Comparison of ENCODE assay signal across 29 cellular contexts in genomic region chrX:118418811-118419251, GRCh38.
A peak's percentile ranks its signal among the peaks of the same experiment; 100 is the strongest.
DNase-seq lines count a peak whose midpoint lies in the region; ATAC-seq lines count a peak whose summit lies in the region.
"Had no signal": no experiment of that assay in that cellular context is flagged by ENCODE, and none has a peak within 500 bp of the region (broad histone marks: within the 10 kb centered on the region; RNA-seq: fewer than 3 reads in every experiment).

No MANE protein-coding gene starts in this region.

- no peak overlapping the region for H3K9ac ChIP-seq in iPS-15b (ENCODE audit: low read depth, low read length)
- H3K9ac ChIP-seq in trophoblast cell (ENCODE audit: low read length): no peak overlapping the region
- H3K9ac ChIP-seq: BLaER1 treated with 17β-estradiol and CSF1 and Interleukin-3, amounts not matched to agents 10 nM and 100 nM had no signal

- no peak overlapping the region for H3K18ac ChIP-seq in trophoblast cell (ENCODE audit: low read length)

- H3K4ac ChIP-seq in trophoblast cell (ENCODE audit: low read depth, low read length): no peak overlapping the region

- ATAC-seq in GM21723 (IDR thresholded peaks at IDR 0.05; ENCODE audit: unreplicated experiment) (no peak), GM21423 (IDR thresholded peaks at IDR 0.05; ENCODE audit: unreplicated experiment) (no peak)
- ATAC-seq: activated CD4-positive, CD25-positive, alpha-beta regulatory T cell treated with anti-CD3 and anti-CD28 coated beads, Interleukin-2, amount 50 U/mL, for 24 hours; activated CD8-positive, alpha-beta T cell treated with anti-CD3 and anti-CD28 coated beads, Interleukin-2, amount 10 ng/mL, durations not matched to agents 7 days and 5 days; esophagus mucosa; left lung; naive thymus-derived CD8-positive, alpha-beta T cell had no signal

- no peak overlapping the region for H4K8ac ChIP-seq in trophoblast cell (ENCODE audit: low read depth, low read length)

- no peak overlapping the region for H2AFZ ChIP-seq in trophoblast cell (ENCODE audit: insufficient read depth, low read length, poor library complexity)

- no peaks in the 10 kb centered on the region for H3K79me2 ChIP-seq in trophoblast cell (ENCODE audit: control insufficient read depth, insufficient read depth, low read length, poor library complexity)

- H3K4me3 ChIP-seq in iPS-15b (ENCODE audit: low read depth, low read length) (peak overlapping the region; percentile 4), trophoblast cell (ENCODE audit: low read depth, low read length) (no peak overlapping the region)
- H3K4me3 ChIP-seq: BLaER1 treated with 17β-estradiol and CSF1 and Interleukin-3, amounts not matched to agents 10 nM and 100 nM; cardiac muscle cell; left lung; skin epidermis; tibial nerve had no signal

- H3K27me3 ChIP-seq in iPS-15b (ENCODE audit: control insufficient read depth, insufficient read depth, low read length) (no peaks in the 10 kb centered on the region), trophoblast cell (ENCODE audit: insufficient read depth, low read length) (no peaks in the 10 kb centered on the region)
- H3K27me3 ChIP-seq: BLaER1 treated with 17β-estradiol and CSF1 and Interleukin-3, amounts not matched to agents 10 nM and 100 nM; cardiac muscle cell; left lung; tibial nerve had no signal

- DNase-seq in ELF-1 (ENCODE audit: low read depth, low spot score) (peak; percentile 92), NCI-H226 (peak; percentile 72), trophoblast cell (no peak), NCI-H1694 treated with DMSO at 0.1 percent for 48 hours (lab: John Stamatoyannopoulos, UW) (no peak)
- DNase-seq in activated CD4-positive, alpha-beta T cell treated with anti-CD3 and anti-CD28 coated beads for 48 hours: no peak
- DNase-seq: activated CD8-positive, alpha-beta T cell treated with anti-CD3 and anti-CD28 coated beads, Interleukin-2, amount 10 ng/mL, durations not matched to agents 7 days and 5 days; cortex of kidney; DMS79 treated with DMSO at 0.1 percent for 48 hours; foreskin melanocyte; immature natural killer cell; left lung; naive thymus-derived CD8-positive, alpha-beta T cell; NCI-H1092 treated with DMSO at 0.1 percent for 48 hours; NCI-H2081; NCI-H345; NCI-H82; stimulated activated CD4-positive, alpha-beta T cell treated with anti-CD3 and anti-CD28 coated beads, Interleukin-1b, Interleukin-23, amount 100 ng/mL, for 48 hours; T-helper 1 cell had no signal

- H3K4me2 ChIP-seq in trophoblast cell (ENCODE audit: low read length): no peak overlapping the region
- H3K4me2 ChIP-seq: BLaER1 treated with 17β-estradiol and CSF1 and Interleukin-3, amounts not matched to agents 10 nM and 100 nM had no signal

- H3K36me3 ChIP-seq in iPS-15b (ENCODE audit: control insufficient read depth, insufficient read depth, low read length): no peaks in the 10 kb centered on the region
- H3K36me3 ChIP-seq in trophoblast cell (ENCODE audit: control insufficient read depth in 1 of 2, insufficient read depth in 2 of 2, low read length in 2 of 2): no peaks in the 10 kb centered on the region
- H3K36me3 ChIP-seq: cardiac muscle cell, left lung had no signal

- no peak overlapping the region for H2BK120ac ChIP-seq in trophoblast cell (ENCODE audit: insufficient read depth, low read length, poor library complexity)

- H3K4me1 ChIP-seq in iPS-15b (ENCODE audit: control insufficient read depth, insufficient read depth, low read length): peaks cover 5% of the 10 kb centered on the region
- H3K4me1 ChIP-seq in trophoblast cell (ENCODE audit: control insufficient read depth in 1 of 2, insufficient read depth in 2 of 2, low read length in 2 of 2): peaks cover 6 to 9% of the 10 kb centered on the region in 2 experiments
- H3K4me1 ChIP-seq: left lung, tibial nerve had no signal

- no peaks in the 10 kb centered on the region for H3K79me1 ChIP-seq in trophoblast cell (ENCODE audit: low read length)

- no peaks in the 10 kb centered on the region for H3K9me3 ChIP-seq in iPS-15b (ENCODE audit: control insufficient read depth, insufficient read depth, low read length)
- H3K9me3 ChIP-seq in trophoblast cell (ENCODE audit: insufficient read depth, low read depth, low read length): no peaks in the 10 kb centered on the region
- H3K9me3 ChIP-seq: left lung, tibial nerve had no signal

- no peak overlapping the region for H2BK12ac ChIP-seq in trophoblast cell (ENCODE audit: low read length)

- peak overlapping the region; percentile 5 for H4K91ac ChIP-seq in trophoblast cell (ENCODE audit: low read depth, low read length)

- peak overlapping the region; percentile 15 for H2BK5ac ChIP-seq in trophoblast cell (ENCODE audit: low read depth, low read length, poor library complexity)

- no peak overlapping the region for H3K23ac ChIP-seq in trophoblast cell (ENCODE audit: low read length)

- no CpG with 5 or more reads among the region's 6 CpGs for WGBS in trophoblast cell (ENCODE audit: extremely low coverage, insufficient coverage, insufficient read length)

- H3K14ac ChIP-seq in trophoblast cell (ENCODE audit: low read length): no peak overlapping the region

- H4K12ac ChIP-seq in trophoblast cell (ENCODE audit: low read depth, low read length): peak overlapping the region; percentile 28

- no peak overlapping the region for H2AK5ac ChIP-seq in trophoblast cell (ENCODE audit: low read length)

- no peak overlapping the region for H3K27ac ChIP-seq in trophoblast cell (ENCODE audit: low read depth, low read length)
- H3K27ac ChIP-seq: BLaER1 treated with 17β-estradiol and CSF1 and Interleukin-3, amounts not matched to agents 10 nM and 100 nM; cardiac muscle cell; HL-60; left lung; RWPE1; skin epidermis; tibial nerve had no signal

Comparison
In these comparisons a context has a peak if more than half of its experiments do, and no peak if none do; other contexts are left out.
1. DNase-seq: peak in ELF-1 (single experiment) and NCI-H226 (single experiment); none in trophoblast cell (0 of 2), activated CD4-positive, alpha-beta T cell treated with anti-CD3 and anti-CD28 coated beads for 48 hours (single experiment) and NCI-H1694 treated with DMSO at 0.1 percent for 48 hours (single experiment).